Comparison of ENCODE assay signal across 3 cellular contexts in genomic region chr7:76162416-76163170, GRCh38. TPM values are rescaled to one million over a fixed set of nuclear protein-coding genes. Genes with fewer than 3 reads are reported as not detected.
"Had no signal": no experiment of that assay in that cellular context is flagged by ENCODE, and none has a peak within 500 bp of the region (broad histone marks: within the 10 kb centered on the region; RNA-seq: fewer than 3 reads in every experiment).

No MANE protein-coding gene starts in this region.

RNA-seq across cellular contexts. Expression of gene SRRM3, which starts 39.1 kb away (rescaled TPM):
- total RNA-seq: activated CD4-positive, alpha-beta T cell treated with anti-CD3 and anti-CD28 coated beads, Interleukin-2, amount 10 ng/mL, durations not matched to agents 7 days and 5 days; mononuclear cell; naive thymus-derived CD4-positive, alpha-beta T cell had no signal
- polyA plus RNA-seq: naive thymus-derived CD4-positive, alpha-beta T cell had no signal
